ENCODE assay signal across 27 cellular contexts in genomic region chr2:229794636-229795035, GRCh38.
"Had no signal": no experiment of that assay in that cellular context is flagged by ENCODE, and none has a peak within 500 bp of the region (broad histone marks: within the 10 kb centered on the region; RNA-seq: fewer than 3 reads in every experiment).

No MANE protein-coding gene starts in this region.

- H3K27me3 ChIP-seq: stomach, suprapubic skin, testis, thyroid gland, tibial artery, tibial nerve, transverse colon, upper lobe of left lung, upper lobe of right lung, uterus, vagina had no signal

- DNase-seq: stimulated activated CD4-positive, alpha-beta T cell treated with anti-CD3 and anti-CD28 coated beads, Interleukin-2, amount 100 ng/mL, for 48 hours; stimulated activated CD4-positive, alpha-beta T cell treated with anti-CD3 and anti-CD28 coated beads, Interleukin-4, amount 100 ng/mL, for 1 hour; stimulated activated CD4-positive, alpha-beta T cell treated with anti-CD3 and anti-CD28 coated beads, Interleukin-4, amount 100 ng/mL, for 24 hours; stimulated activated CD4-positive, alpha-beta T cell treated with anti-CD3 and anti-CD28 coated beads, Interleukin-4, amount 100 ng/mL, for 4 hours; stimulated activated CD8-positive, alpha-beta memory T cell treated with anti-CD3 and anti-CD28 coated beads, Interleukin-4, amount 100 ng/mL, for 48 hours; stimulated activated naive B cell treated with anti-CD40 and anti-IgM and Interleukin-4, amounts not matched to agents 10 μg/mL and 1 μg/mL and 100 μg/mL, for 72 hours; stimulated activated naive CD4-positive, alpha-beta T cell; stimulated activated naive CD4-positive, alpha-beta T cell treated with Interleukin-2 at 50 U/mL for 16 hours; stimulated activated naive CD8-positive, alpha-beta T cell treated with anti-CD3 and anti-CD28 coated beads, Interleukin-15, amount 100 ng/mL, for 72 hours; stimulated activated naive CD8-positive, alpha-beta T cell treated with anti-CD3 and anti-CD28 coated beads, Interleukin-15, Interleukin-2, amounts not matched to agents 100 U/mL and 50 U/mL, for 24 hours; stomach; substantia nigra; testis; thyroid gland; tibial artery; transverse colon; trophoblast cell; upper lobe of left lung; upper lobe of right lung; uterus had no signal

- H3K4me1 ChIP-seq: suprapubic skin, testis, transverse colon, upper lobe of left lung, upper lobe of right lung, uterus had no signal

- H3K27ac ChIP-seq: stomach, suprapubic skin, testis, thoracic aorta, thyroid gland, tibial artery, tibial nerve, transverse colon, upper lobe of left lung, upper lobe of right lung, vagina had no signal

- ATAC-seq: stimulated activated effector memory CD8-positive, alpha-beta T cell treated with anti-CD3 and anti-CD28 coated beads, Interleukin-12 subunit alpha, Interleukin-12 subunit beta, amount 100 ng/mL, for 72 hours; stimulated activated memory B cell treated with anti-CD40 and anti-IgM and Interleukin-4, amounts not matched to agents 10 μg/mL and 1 μg/mL and 100 μg/mL, for 72 hours; stimulated activated naive B cell treated with anti-CD40 and anti-IgM and Interleukin-4, amounts not matched to agents 10 μg/mL and 1 μg/mL and 100 μg/mL, for 72 hours; stimulated activated naive CD8-positive, alpha-beta T cell treated with anti-CD3 and anti-CD28 coated beads, Interleukin-15, amount 100 ng/mL, for 72 hours; stimulated activated naive CD8-positive, alpha-beta T cell treated with anti-CD3 and anti-CD28 coated beads, Interleukin-15, Interleukin-2, amounts not matched to agents 100 U/mL and 50 U/mL, for 24 hours; upper lobe of right lung had no signal

- FAIRE-seq: urothelium cell line had no signal

- H3K4me3 ChIP-seq: stomach, suprapubic skin, testis, thoracic aorta, thyroid gland, tibial artery, tibial nerve, transverse colon, upper lobe of left lung, upper lobe of right lung, uterus, vagina had no signal

- H3K36me3 ChIP-seq: uterus had no signal

- H3K9me3 ChIP-seq: stomach, suprapubic skin, testis, thoracic aorta, thyroid gland, tibial artery, tibial nerve, transverse colon, upper lobe of left lung, upper lobe of right lung, uterus, vagina had no signal
